1 cellular context compared by ENCODE assay signal in genomic region chr3:156576887-156577427, GRCh38.
TF ChIP-seq lines count a peak whose summit lies in the region.

No MANE protein-coding gene starts in this region.

TF ChIP-seq in SK-N-SH, 30 proteins besides CTCF, POLR2A, EP300 and RAD21 (continued from another document):
- no peak for TF ChIP-seq ZBTB33 (IDR thresholded peaks at IDR 0.05; ENCODE audit: borderline replicate concordance, low read depth)
- TF ChIP-seq TEAD4 (IDR thresholded peaks at IDR 0.05; ENCODE audit: borderline replicate concordance, insufficient read depth): no peak
- no peak for TF ChIP-seq FOXJ3 (CRISPR knock-in tag; IDR thresholded peaks at IDR 0.05)
- TF ChIP-seq, protein P1, sequence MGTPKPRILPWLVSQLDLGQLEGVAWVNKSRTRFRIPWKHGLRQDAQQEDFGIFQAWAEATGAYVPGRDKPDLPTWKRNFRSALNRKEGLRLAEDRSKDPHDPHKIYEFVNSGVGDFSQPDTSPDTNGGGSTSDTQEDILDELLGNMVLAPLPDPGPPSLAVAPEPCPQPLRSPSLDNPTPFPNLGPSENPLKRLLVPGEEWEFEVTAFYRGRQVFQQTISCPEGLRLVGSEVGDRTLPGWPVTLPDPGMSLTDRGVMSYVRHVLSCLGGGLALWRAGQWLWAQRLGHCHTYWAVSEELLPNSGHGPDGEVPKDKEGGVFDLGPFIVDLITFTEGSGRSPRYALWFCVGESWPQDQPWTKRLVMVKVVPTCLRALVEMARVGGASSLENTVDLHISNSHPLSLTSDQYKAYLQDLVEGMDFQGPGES (IDR thresholded peaks at IDR 0.05; ENCODE audit: low read depth, low read length): no peak
- no peak for TF ChIP-seq NRF1 (IDR thresholded peaks at IDR 0.05; ENCODE audit: low read depth, low read length)
- TF ChIP-seq MXI1 (IDR thresholded peaks at IDR 0.05; ENCODE audit: low read depth, low read length): no peak
- TF ChIP-seq EZH2phosphoT487 (IDR thresholded peaks at IDR 0.05; ENCODE audit: borderline replicate concordance, low read depth): no peak
